8 cellular contexts compared by ENCODE assay signal in genomic region chr11:121452609-121453150, GRCh38.
DNase-seq lines count a peak whose midpoint lies in the region; ATAC-seq and TF ChIP-seq lines count a peak whose summit lies in the region.

SORL1-AS1 (minus strand) TSS chr11:121452967.

- H3K36me3 ChIP-seq in HUES48 (ENCODE audit: control insufficient read depth, insufficient read depth, low read length) = no peaks in the 10 kb centered on the region

- DNase-seq in AG08396 (ENCODE audit: low spot score) = peak; percentile 18
- DNase-seq in activated CD4-positive, alpha-beta T cell treated with anti-CD3 and anti-CD28 coated beads for 36 hours = peak; percentile 78
- peak; percentile 46 for DNase-seq in effector CD8-positive, alpha-beta T cell (lab: John Stamatoyannopoulos, UW)
- DNase-seq in naive thymus-derived CD8-positive, alpha-beta T cell = peak; percentile 50 to 81 (median 66)
- no peak for DNase-seq in type B pancreatic cell (ENCODE audit: extremely low spot score, unreplicated experiment)
- DNase-seq in mucosa of gallbladder (ENCODE audit: low spot score) = no peak

- no peaks in the 10 kb centered on the region for H3K9me3 Mint-ChIP-seq in activated CD4-positive, alpha-beta T cell treated with anti-CD3 and anti-CD28 coated beads for 36 hours (ENCODE audit: low read depth)
- peaks cover 0 to 3% (median 0%) of the 10 kb centered on the region in 9 donors for H3K9me3 Mint-ChIP-seq in naive thymus-derived CD8-positive, alpha-beta T cell
- peaks cover 3% of the 10 kb centered on the region for H3K9me3 Mint-ChIP-seq in type B pancreatic cell

- peaks cover 84% of the 10 kb centered on the region for H3K4me1 Mint-ChIP-seq in activated CD4-positive, alpha-beta T cell treated with anti-CD3 and anti-CD28 coated beads for 36 hours
- H3K4me1 Mint-ChIP-seq in naive thymus-derived CD8-positive, alpha-beta T cell = peaks cover 57 to 90% (median 86%) of the 10 kb centered on the region in 4 donors
- H3K4me1 Mint-ChIP-seq in type B pancreatic cell (ENCODE audit: unreplicated experiment) = peaks cover 34% of the 10 kb centered on the region

- peak within 1 kb of the TSS; percentile 89 for H3K4me3 Mint-ChIP-seq in activated CD4-positive, alpha-beta T cell treated with anti-CD3 and anti-CD28 coated beads for 36 hours
- H3K4me3 Mint-ChIP-seq in naive thymus-derived CD8-positive, alpha-beta T cell = peak within 1 kb of the TSS; percentile 93 to 100 (median 97)
- peak within 1 kb of the TSS; percentile 93 for H3K4me3 Mint-ChIP-seq in type B pancreatic cell

- H3K4me3 ChIP-seq in HUES48 (ENCODE audit: low read depth, low read length) = peak within 1 kb of the TSS; percentile 78

- CTCF ChIA-PET in activated CD4-positive, alpha-beta T cell treated with anti-CD3 and anti-CD28 coated beads for 36 hours (lab: Charles Lee) = interaction anchor here (0.6 to 3.2 kb wide), 12 partner anchors 7 to 127 kb away, joined by 3 to 15 read pairs (median 4); no protein-coding TSS in a partner anchor

- peak; percentile 6 for ATAC-seq in GM19438 (IDR thresholded peaks at IDR 0.05; ENCODE audit: low read depth, unreplicated experiment)
- peak; percentile 49 for ATAC-seq in activated CD4-positive, alpha-beta T cell treated with anti-CD3 and anti-CD28 coated beads for 36 hours
- peak; percentile 56 to 64 for ATAC-seq in naive thymus-derived CD8-positive, alpha-beta T cell

- intact Hi-C loops in activated CD4-positive, alpha-beta T cell treated with anti-CD3 and anti-CD28 coated beads for 36 hours (cut with DNase I, micrococcal nuclease) = loop anchor here (1.0 to 10.0 kb wide), 8 partner anchors 12 to 139 kb away; no protein-coding TSS in a partner anchor

- H3K9me3 ChIP-seq in HUES48 (ENCODE audit: control insufficient read depth, insufficient read depth, low read length) = no peaks in the 10 kb centered on the region

- H3K9ac ChIP-seq in HUES48 (ENCODE audit: low read depth, low read length) = peak within 1 kb of the TSS; percentile 81

- peaks cover 48% of the 10 kb centered on the region for H3K4me1 ChIP-seq in HUES48 (ENCODE audit: control insufficient read depth, insufficient read depth, low read length)

- H3K27ac ChIP-seq in HUES48 (ENCODE audit: low read depth, low read length) = peak within 1 kb of the TSS; percentile 58

- H3K27ac Mint-ChIP-seq in activated CD4-positive, alpha-beta T cell treated with anti-CD3 and anti-CD28 coated beads for 36 hours = peak within 1 kb of the TSS; percentile 94
- H3K27ac Mint-ChIP-seq in naive thymus-derived CD8-positive, alpha-beta T cell = peak within 1 kb of the TSS; percentile 94 to 99 (median 97)
- H3K27ac Mint-ChIP-seq in type B pancreatic cell = peak within 1 kb of the TSS; percentile 90

- POLR2A ChIA-PET in activated CD4-positive, alpha-beta T cell treated with anti-CD3 and anti-CD28 coated beads for 36 hours (lab: Charles Lee) = interaction anchor here (0.8 to 4.9 kb wide), 3 partner anchors 10 to 107 kb away, joined by 3 to 51 read pairs (median 15); no protein-coding TSS in a partner anchor
- POLR2A ChIA-PET in naive thymus-derived CD8-positive, alpha-beta T cell (lab: Charles Lee) = interaction anchor here (0.6 to 13.8 kb wide), 22 partner anchors 11 to 161 kb away, joined by 3 to 385 read pairs (median 12); partner anchors contain the start of gene SC5D

- peaks cover 14% of the 10 kb centered on the region for H3K27me3 ChIP-seq in HUES48 (ENCODE audit: control insufficient read depth, insufficient read depth, low read length)

- no peaks in the 10 kb centered on the region for H3K27me3 Mint-ChIP-seq in activated CD4-positive, alpha-beta T cell treated with anti-CD3 and anti-CD28 coated beads for 36 hours
- no peaks in the 10 kb centered on the region for H3K27me3 Mint-ChIP-seq in naive thymus-derived CD8-positive, alpha-beta T cell
- H3K27me3 Mint-ChIP-seq in type B pancreatic cell = peaks cover 10% of the 10 kb centered on the region

- H3K36me3 Mint-ChIP-seq in activated CD4-positive, alpha-beta T cell treated with anti-CD3 and anti-CD28 coated beads for 36 hours (ENCODE audit: low read depth) = peaks cover 21% of the 10 kb centered on the region
- H3K36me3 Mint-ChIP-seq in naive thymus-derived CD8-positive, alpha-beta T cell = peaks cover 14 to 36% (median 28%) of the 10 kb centered on the region in 3 donors
- peaks cover 5% of the 10 kb centered on the region for H3K36me3 Mint-ChIP-seq in type B pancreatic cell

- no peak for TF ChIP-seq CTCF in type B pancreatic cell (conservative IDR thresholded peaks at IDR 0.05)

Comparison
In these comparisons a context has a peak if more than half of its experiments do, and no peak if none do; other contexts are left out.
1. DNase-seq: peak in AG08396 (single experiment), activated CD4-positive, alpha-beta T cell treated with anti-CD3 and anti-CD28 coated beads for 36 hours (single experiment), effector CD8-positive, alpha-beta T cell (single experiment) and naive thymus-derived CD8-positive, alpha-beta T cell (10 of 10); none in type B pancreatic cell (single experiment) and mucosa of gallbladder (single experiment).
2. ATAC-seq: peak in every context shown above with its lines; median percentile 60 in naive thymus-derived CD8-positive, alpha-beta T cell; 49 in activated CD4-positive, alpha-beta T cell treated with anti-CD3 and anti-CD28 coated beads for 36 hours; 6 in GM19438.
3. Peak in every context shown above with its lines, with median percentiles within 50 percentile points of each other: H3K27ac Mint-ChIP-seq and H3K4me3 Mint-ChIP-seq.